8 cellular contexts compared by ENCODE assay signal in the genomic region with DNA sequence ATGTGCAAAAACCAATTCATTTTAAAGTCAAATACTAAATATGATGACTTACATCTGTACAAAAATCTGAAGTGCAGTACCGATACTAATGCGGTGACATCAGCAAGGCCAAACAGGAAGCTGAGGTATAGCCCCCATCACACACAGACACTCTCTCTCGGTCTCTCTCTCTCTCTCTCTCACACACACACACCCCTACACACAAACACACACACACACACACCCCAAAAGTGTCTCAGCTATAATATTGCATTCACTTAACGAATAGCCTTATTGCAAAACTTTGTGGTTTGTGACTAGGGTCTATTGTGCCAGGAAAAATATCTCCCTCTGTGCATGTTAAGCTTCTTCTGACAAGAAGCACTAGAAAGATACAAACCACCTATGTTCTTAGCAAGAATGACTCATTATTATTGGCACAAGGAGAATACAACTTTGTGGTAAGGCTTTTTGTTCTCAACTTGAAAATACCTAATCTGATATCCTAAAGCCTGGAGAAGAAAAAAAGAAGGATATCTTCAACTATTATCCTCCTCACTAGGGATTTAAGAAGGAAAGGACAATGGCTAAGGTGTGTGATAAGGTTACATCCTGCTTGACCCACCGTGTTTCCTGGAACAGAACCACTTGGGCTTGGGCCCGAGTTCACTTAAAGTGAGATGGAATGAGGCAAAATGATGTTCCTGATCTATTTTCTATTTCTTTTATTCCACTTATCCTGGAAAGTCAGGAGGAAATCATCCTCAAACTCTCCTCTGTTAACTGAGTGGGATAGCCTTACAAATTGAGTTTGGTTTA.
DNase-seq lines count a peak whose midpoint lies in the region; ATAC-seq and TF ChIP-seq lines count a peak whose summit lies in the region.

No MANE protein-coding gene starts in this region.

- ATAC-seq in Right ventricle myocardium inferior (peak; percentile 42), HG03097 (IDR thresholded peaks at IDR 0.05; ENCODE audit: low FRiP score, unreplicated experiment) (peak; percentile 88), T-helper 17 cell (peak; percentile 89)
- ATAC-seq in central memory CD8-positive, alpha-beta T cell (replicated peaks; ENCODE audit: extremely low read depth, poor library complexity, severe bottlenecking), result peak; percentile 90

- H3K36me3 Mint-ChIP-seq in T-helper 17 cell (ENCODE audit: low read depth), result peaks cover 8% of the 10 kb centered on the region
- H3K36me3 Mint-ChIP-seq in central memory CD8-positive, alpha-beta T cell (ENCODE audit: insufficient read depth), result peaks cover 11% of the 10 kb centered on the region

- H3K27ac Mint-ChIP-seq in T-helper 17 cell, result peak overlapping the region; percentile 73
- H3K27ac Mint-ChIP-seq in central memory CD8-positive, alpha-beta T cell (ENCODE audit: low read depth), result peak overlapping the region; percentile 96

- intact Hi-C loops in Right ventricle myocardium inferior (cut with DNase I) (no loop called here), cardiac septum (cut with DNase I) (no loop called here)

- peaks cover 7% of the 10 kb centered on the region for H3K9me3 Mint-ChIP-seq in central memory CD8-positive, alpha-beta T cell

- H3K4me1 Mint-ChIP-seq in T-helper 17 cell, result peaks cover 39% of the 10 kb centered on the region
- H3K4me1 Mint-ChIP-seq in central memory CD8-positive, alpha-beta T cell, result peaks cover 51% of the 10 kb centered on the region

- H3K4me3 Mint-ChIP-seq in T-helper 17 cell, result peak overlapping the region; percentile 43
- H3K4me3 Mint-ChIP-seq in central memory CD8-positive, alpha-beta T cell, result peak overlapping the region; percentile 67

- H3K9me3 ChIP-seq in T-helper 17 cell (ENCODE audit: control insufficient read depth, low read length, poor library complexity, severe bottlenecking), result no peaks in the 10 kb centered on the region

- H3K27me3 Mint-ChIP-seq in T-helper 17 cell, result no peaks in the 10 kb centered on the region
- H3K27me3 Mint-ChIP-seq in central memory CD8-positive, alpha-beta T cell, result no peaks in the 10 kb centered on the region

- POLR2A ChIA-PET in HEK293T (lab: Yijun Ruan, JAX), result no interaction called here

- DNase-seq in Right ventricle myocardium inferior (ENCODE audit: missing footprints) (no peak), cardiac septum (ENCODE audit: low spot score) (no peak), T-helper 17 cell (peak in 1 of 3 donors; percentile 25), renal cortical epithelial cell (ENCODE audit: low read depth) (peak; percentile 99), NCI-H510A treated with DMSO at 0.1 percent for 48 hours (lab: John Stamatoyannopoulos, UW) (no peak), HEK293T (ENCODE audit: extremely low spot score) (no peak)
- peak in 1 of 2 donors; percentile 69 for DNase-seq in central memory CD8-positive, alpha-beta T cell (ENCODE audit: low spot score in 2 of 2)

- CTCF ChIA-PET in HEK293T (lab: Yijun Ruan, JAX), result no interaction called here

TF ChIP-seq in HEK293T, 16 proteins besides CTCF, POLR2A, EP300 and RAD21:
- TF ChIP-seq ZNF384 (IDR thresholded peaks at IDR 0.05) (no peak), BHLHE40 (IDR thresholded peaks at IDR 0.05; ENCODE audit: borderline replicate concordance) (no peak), LEF1 (IDR thresholded peaks at IDR 0.05; ENCODE audit: borderline replicate concordance) (no peak), SUZ12 (IDR thresholded peaks at IDR 0.05) (no peak), TARDBP (IDR thresholded peaks at IDR 0.05) (no peak), ARNT (IDR thresholded peaks at IDR 0.05) (no peak), HDGF (IDR thresholded peaks at IDR 0.05; ENCODE audit: borderline replicate concordance) (no peak), FOXA1 (IDR thresholded peaks at IDR 0.05) (no peak), SP1 (IDR thresholded peaks at IDR 0.05) (no peak), L3MBTL2 (conservative IDR thresholded peaks at IDR 0.05) (no peak), CTBP1 (IDR thresholded peaks at IDR 0.05; ENCODE audit: borderline replicate concordance) (no peak), NFRKB (IDR thresholded peaks at IDR 0.05) (no peak), FOXK2 (IDR thresholded peaks at IDR 0.05) (no peak), FOXM1 (IDR thresholded peaks at IDR 0.05; ENCODE audit: borderline replicate concordance) (no peak), ELF4 (IDR thresholded peaks at IDR 0.05) (no peak)
- TF ChIP-seq, protein P1, sequence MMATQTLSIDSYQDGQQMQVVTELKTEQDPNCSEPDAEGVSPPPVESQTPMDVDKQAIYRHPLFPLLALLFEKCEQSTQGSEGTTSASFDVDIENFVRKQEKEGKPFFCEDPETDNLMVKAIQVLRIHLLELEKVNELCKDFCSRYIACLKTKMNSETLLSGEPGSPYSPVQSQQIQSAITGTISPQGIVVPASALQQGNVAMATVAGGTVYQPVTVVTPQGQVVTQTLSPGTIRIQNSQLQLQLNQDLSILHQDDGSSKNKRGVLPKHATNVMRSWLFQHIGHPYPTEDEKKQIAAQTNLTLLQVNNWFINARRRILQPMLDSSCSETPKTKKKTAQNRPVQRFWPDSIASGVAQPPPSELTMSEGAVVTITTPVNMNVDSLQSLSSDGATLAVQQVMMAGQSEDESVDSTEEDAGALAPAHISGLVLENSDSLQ (IDR thresholded peaks at IDR 0.05), result no peak
